In the genomic region with DNA sequence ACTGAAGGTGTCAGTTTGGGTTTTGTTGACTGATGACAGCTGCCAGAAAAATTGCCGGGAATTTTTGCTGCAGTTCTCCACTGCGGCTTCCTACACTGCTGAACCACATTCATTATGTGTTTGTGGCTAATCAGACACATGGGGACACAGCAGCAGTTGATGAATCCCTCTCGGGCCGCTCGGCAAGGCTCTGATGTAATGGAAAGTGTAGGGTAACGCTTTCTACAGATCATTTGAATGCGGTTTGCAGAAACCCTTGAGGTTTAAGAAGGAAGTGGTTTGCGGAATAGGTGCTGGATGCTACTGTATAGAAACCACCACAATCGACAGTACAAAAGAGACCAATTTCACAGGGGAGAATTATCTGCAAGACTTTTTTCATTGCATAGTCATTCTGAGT, we compare ENCODE assay signal across 8 cellular contexts.
DNase-seq lines count a peak whose midpoint lies in the region; ATAC-seq and TF ChIP-seq lines count a peak whose summit lies in the region.

No MANE protein-coding gene starts in this region.

- POLR2A ChIA-PET in CD8-positive, alpha-beta T cell (lab: Charles Lee) = no interaction called here

- H3K4me3 ChIP-seq in CD8-positive, alpha-beta T cell (ENCODE audit: low read depth, low read length) = no peak overlapping the region
- H3K4me3 ChIP-seq in endodermal cell (ENCODE audit: low read length) = no peak overlapping the region

- H3K27ac ChIP-seq in CD8-positive, alpha-beta T cell (ENCODE audit: low read depth, low read length) = no peak overlapping the region
- no peak overlapping the region for H3K27ac ChIP-seq in endodermal cell (ENCODE audit: low read depth, low read length)

- peaks cover 39% of the 10 kb centered on the region for H3K4me1 Mint-ChIP-seq in CD8-positive, alpha-beta T cell (ENCODE audit: low read depth)
- H3K4me1 Mint-ChIP-seq in effector memory CD8-positive, alpha-beta T cell (ENCODE audit: low read depth in 2 of 2) = peaks cover 8 to 14% of the 10 kb centered on the region in 2 donors
- peaks cover 3% of the 10 kb centered on the region for H3K4me1 Mint-ChIP-seq in endodermal cell

- H3K27ac Mint-ChIP-seq in CD8-positive, alpha-beta T cell = peak overlapping the region; percentile 45
- peak overlapping the region in 1 of 2 donors; percentile 77 for H3K27ac Mint-ChIP-seq in effector memory CD8-positive, alpha-beta T cell
- H3K27ac Mint-ChIP-seq in endodermal cell = no peak overlapping the region

- no peaks in the 10 kb centered on the region for H3K36me3 ChIP-seq in CD8-positive, alpha-beta T cell (ENCODE audit: insufficient read depth, low read length)
- H3K36me3 ChIP-seq in endodermal cell (ENCODE audit: control insufficient read depth, insufficient read depth, low read length) = no peaks in the 10 kb centered on the region

- peak overlapping the region; percentile 43 for H3K4me3 Mint-ChIP-seq in CD8-positive, alpha-beta T cell
- H3K4me3 Mint-ChIP-seq in effector memory CD8-positive, alpha-beta T cell = no peak overlapping the region
- no peak overlapping the region for H3K4me3 Mint-ChIP-seq in endodermal cell

- H3K36me3 Mint-ChIP-seq in CD8-positive, alpha-beta T cell = no peaks in the 10 kb centered on the region
- H3K36me3 Mint-ChIP-seq in effector memory CD8-positive, alpha-beta T cell (ENCODE audit: insufficient read depth) = peaks cover 4% of the 10 kb centered on the region
- H3K36me3 Mint-ChIP-seq in endodermal cell (ENCODE audit: low read depth) = no peaks in the 10 kb centered on the region

- peak in 6 of 7 experiments; percentile 3 to 59 (median 32) for DNase-seq in CD8-positive, alpha-beta T cell
- DNase-seq in activated CD4-positive, alpha-beta T cell treated with anti-CD3 and anti-CD28 coated beads for 1 hour = peak; percentile 17
- DNase-seq in effector memory CD8-positive, alpha-beta T cell = peak; percentile 3 to 21 (median 16)
- peak; percentile 19 to 55 for DNase-seq in stimulated activated CD8-positive, alpha-beta memory T cell treated with anti-CD3 and anti-CD28 coated beads, Interleukin-7, amount 100 ng/mL, for 48 hours (ENCODE audit: extremely low read depth in 1 of 2, low read depth in 1 of 2)
- no peak for DNase-seq in HPDE6-E6E7 (ENCODE audit: extremely low spot score)
- DNase-seq in endodermal cell = no peak

- peaks cover 2% of the 10 kb centered on the region for H3K27me3 ChIP-seq in CD8-positive, alpha-beta T cell (ENCODE audit: insufficient read depth, low read length)
- no peaks in the 10 kb centered on the region for H3K27me3 ChIP-seq in endodermal cell (ENCODE audit: control insufficient read depth, insufficient read depth, low read length, poor library complexity, severe bottlenecking)

- 92 to 96% methylated on average over 4 to 9 of the region's 9 CpGs for WGBS in endodermal cell (ENCODE audit: insufficient coverage in 1 of 2, insufficient read length in 1 of 2), 2 experiments

- CTCF ChIA-PET in CD8-positive, alpha-beta T cell (lab: Charles Lee) = interaction anchor here (1.1 kb wide), 1 partner anchor 27 kb away, joined by 4 read pairs; no protein-coding TSS in a partner anchor

- TF ChIP-seq CTCF in CD8-positive, alpha-beta T cell (IDR thresholded peaks at IDR 0.05) = no peak
- TF ChIP-seq CTCF in endodermal cell (conservative IDR thresholded peaks at IDR 0.05) = no peak

- peak; percentile 54 for ATAC-seq in CD8-positive, alpha-beta T cell
- ATAC-seq in GM21360 (IDR thresholded peaks at IDR 0.05; ENCODE audit: unreplicated experiment) (peak; percentile 99), HG03575 (IDR thresholded peaks at IDR 0.05; ENCODE audit: extremely low read depth, insufficient number of reproducible peaks, low FRiP score, unreplicated experiment) (peak; percentile 99)
- ATAC-seq in effector memory CD8-positive, alpha-beta T cell (replicated peaks) = peak; percentile 96

- no peak overlapping the region for H3K9ac ChIP-seq in endodermal cell (ENCODE audit: extremely low read depth, low read length, poor library complexity, severe bottlenecking)

- peaks cover 10% of the 10 kb centered on the region for H3K9me3 Mint-ChIP-seq in CD8-positive, alpha-beta T cell
- peaks cover 19 to 26% of the 10 kb centered on the region in 2 donors for H3K9me3 Mint-ChIP-seq in effector memory CD8-positive, alpha-beta T cell
- no peaks in the 10 kb centered on the region for H3K9me3 Mint-ChIP-seq in endodermal cell

- peaks cover 20% of the 10 kb centered on the region for H3K4me1 ChIP-seq in CD8-positive, alpha-beta T cell (ENCODE audit: insufficient read depth, low read length)
- H3K4me1 ChIP-seq in endodermal cell (ENCODE audit: control insufficient read depth, insufficient read depth, low read length) = no peaks in the 10 kb centered on the region

- no peaks in the 10 kb centered on the region for H3K9me3 ChIP-seq in CD8-positive, alpha-beta T cell (ENCODE audit: low read length)
- no peaks in the 10 kb centered on the region for H3K9me3 ChIP-seq in endodermal cell (ENCODE audit: control insufficient read depth, low read length)

- intact Hi-C loops in CD8-positive, alpha-beta T cell (cut with DNase I, micrococcal nuclease) = no loop called here

- H3K27me3 Mint-ChIP-seq in CD8-positive, alpha-beta T cell (ENCODE audit: low read depth) = peaks cover 38% of the 10 kb centered on the region
- peaks cover 14 to 34% of the 10 kb centered on the region in 2 donors for H3K27me3 Mint-ChIP-seq in effector memory CD8-positive, alpha-beta T cell
- H3K27me3 Mint-ChIP-seq in endodermal cell (ENCODE audit: insufficient read depth) = no peaks in the 10 kb centered on the region

Comparison
In these comparisons a context has a peak if more than half of its experiments do, and no peak if none do; other contexts are left out.
1. DNase-seq: peak in CD8-positive, alpha-beta T cell (6 of 7), activated CD4-positive, alpha-beta T cell treated with anti-CD3 and anti-CD28 coated beads for 1 hour (single experiment), effector memory CD8-positive, alpha-beta T cell (3 of 3) and stimulated activated CD8-positive, alpha-beta memory T cell treated with anti-CD3 and anti-CD28 coated beads, Interleukin-7, amount 100 ng/mL, for 48 hours (2 of 2); none in HPDE6-E6E7 (single experiment) and endodermal cell (single experiment).
2. Peak in every context shown above with its lines, with median percentiles within 50 percentile points of each other: ATAC-seq.